Comparison of ENCODE assay signal across 8 cellular contexts in genomic region chr9:130866474-130866965, GRCh38. TPM values are rescaled to one million over a fixed set of nuclear protein-coding genes. Genes with fewer than 3 reads are reported as not detected.
A peak's percentile ranks its signal among the peaks of the same experiment; 100 is the strongest.
DNase-seq lines count a peak whose midpoint lies in the region; ATAC-seq and TF ChIP-seq lines count a peak whose summit lies in the region.

No MANE protein-coding gene starts in this region.

- ATAC-seq in activated naive CD4-positive, alpha-beta T cell treated with anti-CD3 and anti-CD28 coated beads, Interleukin-2, amount 50 U/mL, for 72 hours, result peak; percentile 71 to 78
- ATAC-seq in heart right ventricle (peak in 5 of 8 donors; percentile 43 to 56 (median 47)), HG02763 (IDR thresholded peaks at IDR 0.05; ENCODE audit: unreplicated experiment) (no peak), HG02642 (IDR thresholded peaks at IDR 0.05; ENCODE audit: poor library complexity, unreplicated experiment) (no peak)

- no peak overlapping the region for H3K27ac Mint-ChIP-seq in activated naive CD4-positive, alpha-beta T cell treated with anti-CD3 and anti-CD28 coated beads, Interleukin-2, amount 50 U/mL, for 72 hours

- no peaks in the 10 kb centered on the region for H3K9me3 Mint-ChIP-seq in activated naive CD4-positive, alpha-beta T cell treated with anti-CD3 and anti-CD28 coated beads, Interleukin-2, amount 50 U/mL, for 72 hours

- H3K27me3 ChIP-seq in SJSA1 (replicated peaks) (no peaks in the 10 kb centered on the region), heart right ventricle (no peaks in the 10 kb centered on the region)

- H3K4me1 ChIP-seq in SJSA1 (replicated peaks), result peaks cover 3% of the 10 kb centered on the region
- peaks cover 0 to 74% (median 36%) of the 10 kb centered on the region in 9 donors for H3K4me1 ChIP-seq in heart right ventricle

- WGBS in heart right ventricle, 2 donors, result 50 to 56% methylated on average over 4 of the region's 4 CpGs

- DNase-seq in ELR (ENCODE audit: low read depth) (peak; percentile 97), NCI-H1092 (lab: John Stamatoyannopoulos, UW) (peak; percentile 57), SJSA1 (ENCODE audit: low read depth in 1 of 2, low spot score in 2 of 2) (peak; percentile 76 to 82), heart right ventricle (peak in 1 of 2 donors; percentile 75), retina (peak; percentile 87)
- DNase-seq in activated naive CD4-positive, alpha-beta T cell treated with anti-CD3 and anti-CD28 coated beads, Interleukin-2, amount 50 U/mL, for 72 hours (ENCODE audit: low spot score in 2 of 2), result peak in 1 of 2 donors; percentile 62

- H3K4me3 ChIP-seq in SJSA1 (no peak overlapping the region), heart right ventricle (no peak overlapping the region)

- intact Hi-C loops in heart right ventricle (cut with DNase I), result loop anchor here in 6 of 10 donors (2.0 to 10.0 kb wide), 5 partner anchors 74 to 181 kb away; no protein-coding TSS in a partner anchor

- H3K27ac ChIP-seq in SJSA1 (no peak overlapping the region), heart right ventricle (peak overlapping the region in 1 of 10 donors; percentile 2)

- H3K36me3 Mint-ChIP-seq in activated naive CD4-positive, alpha-beta T cell treated with anti-CD3 and anti-CD28 coated beads, Interleukin-2, amount 50 U/mL, for 72 hours, result no peaks in the 10 kb centered on the region

- H3K36me3 ChIP-seq in SJSA1 (peaks cover 71% of the 10 kb centered on the region), heart right ventricle (peaks cover 0 to 86% (median 0%) of the 10 kb centered on the region in 9 donors)

- peak; percentile 63 to 85 (median 77) for TF ChIP-seq CTCF in heart right ventricle (IDR thresholded peaks at IDR 0.05)

- H3K9me3 ChIP-seq in SJSA1 (replicated peaks) (no peaks in the 10 kb centered on the region), heart right ventricle (no peaks in the 10 kb centered on the region)

RNA-seq across cellular contexts. Expression of gene QRFP, which starts 30.1 kb away (rescaled TPM):
- not detected in 2 replicates for total RNA-seq in SJSA1 (2014; rRNA removed; shearing (Covaris generic))
- not detected for total RNA-seq in activated naive CD4-positive, alpha-beta T cell treated with anti-CD3 and anti-CD28 coated beads, Interleukin-2, amount 50 U/mL, for 72 hours
- not detected for total RNA-seq in heart right ventricle
- under 1 TPM in 1 of 2 donors, not detected in 1; 0.06 TPM for polyA plus RNA-seq in heart right ventricle

RNA-seq across cellular contexts. Expression of gene ABL1, which starts 31.5 kb away (rescaled TPM):
- total RNA-seq in SJSA1 (2014; rRNA removed; shearing (Covaris generic)), result 20.5 and 24.7 TPM in 2 replicates
- total RNA-seq in activated naive CD4-positive, alpha-beta T cell treated with anti-CD3 and anti-CD28 coated beads, Interleukin-2, amount 50 U/mL, for 72 hours, result 10 to 100 TPM; 24.4 to 35.0 TPM
- 10 to 100 TPM; 27.1 to 48.8 (median 34.0) TPM for total RNA-seq in heart right ventricle
- polyA plus RNA-seq in heart right ventricle, result 10 to 100 TPM; 16.2 TPM

Comparison
In these comparisons a context has a peak if more than half of its experiments do, and no peak if none do; other contexts are left out.
1. ATAC-seq: peak in activated naive CD4-positive, alpha-beta T cell treated with anti-CD3 and anti-CD28 coated beads, Interleukin-2, amount 50 U/mL, for 72 hours (2 of 2) and heart right ventricle (5 of 8); none in HG02763 (single experiment) and HG02642 (single experiment).